In genomic region chr9:120777229-120777628, GRCh38 we compare ENCODE assay signal across 26 cellular contexts.
"Had no signal": no experiment of that assay in that cellular context is flagged by ENCODE, and none has a peak within 500 bp of the region (broad histone marks: within the 10 kb centered on the region; RNA-seq: fewer than 3 reads in every experiment).

No MANE protein-coding gene starts in this region.

- H3K4me3 ChIP-seq: left lung, lower lobe of right lung, ovary, right atrium auricular region, right lobe of liver, smooth muscle cell, tibial nerve, uterus had no signal

- H3K27ac ChIP-seq: left lung, lower lobe of right lung, ovary, right atrium auricular region, tibial nerve, uterus had no signal

- H3K4me2 ChIP-seq: smooth muscle cell had no signal

- H3K36me3 ChIP-seq: ovary had no signal

- H3K4me1 Mint-ChIP-seq: mesothelial cell of epicardium; stimulated activated memory B cell treated with anti-CD40 and anti-IgM and Interleukin-4, amounts not matched to agents 10 μg/mL and 1 μg/mL and 100 μg/mL, for 72 hours had no signal

- FAIRE-seq: kidney had no signal

- H3K4me3 Mint-ChIP-seq: mesothelial cell of epicardium; naive B cell; natural killer cell; stimulated activated memory B cell treated with anti-CD40 and anti-IgM and Interleukin-4, amounts not matched to agents 10 μg/mL and 1 μg/mL and 100 μg/mL, for 72 hours; stimulated activated naive CD8-positive, alpha-beta T cell treated with anti-CD3 and anti-CD28 coated beads, Interleukin-15, amount 100 ng/mL, for 72 hours; type B pancreatic cell had no signal

- H3K27me3 Mint-ChIP-seq: naive B cell; progenitor cell of endocrine pancreas; stimulated activated memory B cell treated with anti-CD40 and anti-IgM and Interleukin-4, amounts not matched to agents 10 μg/mL and 1 μg/mL and 100 μg/mL, for 72 hours; stimulated activated naive CD8-positive, alpha-beta T cell treated with anti-CD3 and anti-CD28 coated beads, Interleukin-15, amount 100 ng/mL, for 72 hours; type B pancreatic cell had no signal

- H3K4me1 ChIP-seq: right atrium auricular region, tibial nerve, uterus had no signal

- H3K9me3 ChIP-seq: left lung, lower lobe of right lung, ovary, right atrium auricular region, right lobe of liver, tibial nerve, uterus had no signal

- DNase-seq: hippocampal formation; kidney; left colon; left lung; lower lobe of right lung; mammary epithelial cell; mesenchymal stem cell; naive B cell; natural killer cell; ovary; right lobe of liver; stimulated activated CD4-positive, alpha-beta T cell treated with anti-CD3 and anti-CD28 coated beads, Interleukin-1b, Interleukin-23, amount 100 ng/mL, for 48 hours; stimulated activated CD4-positive, alpha-beta T cell treated with anti-CD3 and anti-CD28 coated beads, Interleukin-2, amount 100 ng/mL, for 48 hours; stimulated activated CD4-positive, alpha-beta T cell treated with anti-CD3 and anti-CD28 coated beads, Interleukin-4, amount 100 ng/mL, for 4 hours; stimulated activated CD8-positive, alpha-beta memory T cell treated with anti-CD3 and anti-CD28 coated beads, Interleukin-4, amount 100 ng/mL, for 48 hours; stimulated activated naive CD4-positive, alpha-beta T cell treated with Interleukin-2 at 50 U/mL for 16 hours; stimulated activated naive CD8-positive, alpha-beta T cell treated with anti-CD3 and anti-CD28 coated beads, Interleukin-15, amount 100 ng/mL, for 72 hours; substantia nigra; uterus had no signal

- ATAC-seq: left colon; left lung; lower lobe of right lung; natural killer cell; right lobe of liver; stimulated activated memory B cell treated with anti-CD40 and anti-IgM and Interleukin-4, amounts not matched to agents 10 μg/mL and 1 μg/mL and 100 μg/mL, for 72 hours; stimulated activated naive CD8-positive, alpha-beta T cell treated with anti-CD3 and anti-CD28 coated beads, Interleukin-15, amount 100 ng/mL, for 72 hours had no signal

- H3K27ac Mint-ChIP-seq: mesothelial cell of epicardium; progenitor cell of endocrine pancreas; stimulated activated memory B cell treated with anti-CD40 and anti-IgM and Interleukin-4, amounts not matched to agents 10 μg/mL and 1 μg/mL and 100 μg/mL, for 72 hours; type B pancreatic cell had no signal

- H3K27me3 ChIP-seq: left lung, ovary, right atrium auricular region, right lobe of liver, tibial nerve, uterus had no signal
